In the genomic region with DNA sequence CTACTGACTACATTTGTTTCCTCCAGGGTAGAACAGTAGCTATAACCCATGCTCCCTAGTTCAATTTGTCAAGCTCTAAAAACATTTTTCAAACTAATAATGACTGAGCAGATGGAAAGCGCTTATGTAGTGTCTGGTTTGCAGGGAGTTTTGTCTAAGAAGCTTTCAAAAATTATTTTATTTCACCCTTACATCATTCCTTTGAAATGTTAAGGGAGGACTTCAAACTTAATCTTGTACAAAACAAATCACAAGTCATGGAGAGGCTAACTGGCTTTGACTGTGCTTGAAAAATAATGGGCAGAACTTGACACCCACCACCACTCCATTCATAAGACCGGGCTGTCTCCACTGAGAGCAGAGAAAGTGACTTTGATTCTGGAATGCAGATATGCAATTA, we compare ENCODE assay signal across 24 cellular contexts.
"Had no signal": no experiment of that assay in that cellular context is flagged by ENCODE, and none has a peak within 500 bp of the region (broad histone marks: within the 10 kb centered on the region; RNA-seq: fewer than 3 reads in every experiment).

No MANE protein-coding gene starts in this region.

- H3K4me1 ChIP-seq: pancreas, prostate gland, right lobe of liver, sigmoid colon, stomach, thyroid gland, tibial nerve, upper lobe of left lung, vagina had no signal

- H3K27ac ChIP-seq: neutrophil, pancreas, prostate gland, right lobe of liver, sigmoid colon, stomach, thoracic aorta, thyroid gland, tibial nerve, upper lobe of left lung, vagina had no signal

- H3K4me3 ChIP-seq: pancreas, prostate gland, right lobe of liver, sigmoid colon, stomach, thoracic aorta, thyroid gland, tibial nerve, upper lobe of left lung, vagina had no signal

- H3K9me3 ChIP-seq: neutrophil, pancreas, prostate gland, right lobe of liver, sigmoid colon, stomach, thoracic aorta, thyroid gland, tibial nerve, upper lobe of left lung, vagina had no signal

- DNase-seq: nephron progenitor cell; nucleus accumbens; pancreas; retina; right cardiac atrium; right lobe of liver; sigmoid colon; small intestine; stimulated activated CD4-positive, alpha-beta T cell treated with anti-CD3 and anti-CD28 coated beads, Interleukin-15, amount 100 ng/mL, for 24 hours; stimulated activated CD4-positive, alpha-beta T cell treated with anti-CD3 and anti-CD28 coated beads, Interleukin-2, amount 100 ng/mL, for 24 hours; stimulated activated CD4-positive, alpha-beta T cell treated with anti-CD3 and anti-CD28 coated beads, Interleukin-2, amount 100 ng/mL, for 48 hours; stimulated activated CD4-positive, alpha-beta T cell treated with anti-CD3 and anti-CD28 coated beads, Interleukin-4, amount 100 ng/mL, for 24 hours; stimulated activated naive B cell treated with anti-CD40 and anti-IgM and Interleukin-4, amounts not matched to agents 10 μg/mL and 1 μg/mL and 100 μg/mL, for 72 hours; stimulated activated naive CD4-positive, alpha-beta T cell treated with Interleukin-2 at 50 U/mL for 16 hours; stomach; thyroid gland; trophoblast cell; upper lobe of left lung had no signal

- H3K36me3 ChIP-seq: neutrophil, pancreas, prostate gland, right lobe of liver, sigmoid colon, stomach, thoracic aorta, thyroid gland, tibial nerve, upper lobe of left lung, vagina had no signal

- ATAC-seq: natural killer cell treated with Interleukin-12 subunit alpha and Interleukin-12 subunit beta and Interleukin-15 and Interleukin-18, amount 100 ng/mL, for 72 hours; pancreas; right cardiac atrium; right lobe of liver; stimulated activated naive B cell treated with anti-CD40 and anti-IgM and Interleukin-4, amounts not matched to agents 10 μg/mL and 1 μg/mL and 100 μg/mL, for 72 hours had no signal

- H3K27me3 ChIP-seq: neutrophil, pancreas, right lobe of liver, sigmoid colon, stomach, thyroid gland, tibial nerve, upper lobe of left lung, vagina had no signal
